ENCODE assay signal across 6 cellular contexts in genomic region chr1:244770556-244770955, GRCh38.
DNase-seq lines count a peak whose midpoint lies in the region.
"Not testable (repeated sequence)": the region's sequence is repeated elsewhere in the genome, so short reads cannot be mapped to it uniquely, and the experiment has no call there.

No MANE protein-coding gene starts in this region.

- DNase-seq in DMS 273 (lab: John Stamatoyannopoulos, UW; ENCODE audit: unreplicated experiment) (peak; percentile 90), LHCN-M2 (ENCODE audit: low read depth) (peak; percentile 46), NCI-H2171 treated with DMSO at 0.1 percent for 48 hours (lab: John Stamatoyannopoulos, UW) (peak; percentile 94), NCI-H82 (lab: John Stamatoyannopoulos, UW) (peak; percentile 99), cerebellar cortex (ENCODE audit: low spot score) (peak; percentile 43), posterior vena cava (ENCODE audit: low spot score) (peak; percentile 52)

- intact Hi-C loops in posterior vena cava (cut with DNase I), result not testable (repeated sequence)

Comparison
In these comparisons a context has a peak if more than half of its experiments do, and no peak if none do; other contexts are left out.
1. Peak in every context shown above with its lines: DNase-seq.
2. DNase-seq: peak in every context shown above with its lines; median percentile 99 in NCI-H82; 94 in NCI-H2171 treated with DMSO at 0.1 percent for 48 hours; 90 in DMS 273; 52 in posterior vena cava; 46 in LHCN-M2; 43 in cerebellar cortex.